Comparison of ENCODE assay signal across 13 cellular contexts in the genomic region with DNA sequence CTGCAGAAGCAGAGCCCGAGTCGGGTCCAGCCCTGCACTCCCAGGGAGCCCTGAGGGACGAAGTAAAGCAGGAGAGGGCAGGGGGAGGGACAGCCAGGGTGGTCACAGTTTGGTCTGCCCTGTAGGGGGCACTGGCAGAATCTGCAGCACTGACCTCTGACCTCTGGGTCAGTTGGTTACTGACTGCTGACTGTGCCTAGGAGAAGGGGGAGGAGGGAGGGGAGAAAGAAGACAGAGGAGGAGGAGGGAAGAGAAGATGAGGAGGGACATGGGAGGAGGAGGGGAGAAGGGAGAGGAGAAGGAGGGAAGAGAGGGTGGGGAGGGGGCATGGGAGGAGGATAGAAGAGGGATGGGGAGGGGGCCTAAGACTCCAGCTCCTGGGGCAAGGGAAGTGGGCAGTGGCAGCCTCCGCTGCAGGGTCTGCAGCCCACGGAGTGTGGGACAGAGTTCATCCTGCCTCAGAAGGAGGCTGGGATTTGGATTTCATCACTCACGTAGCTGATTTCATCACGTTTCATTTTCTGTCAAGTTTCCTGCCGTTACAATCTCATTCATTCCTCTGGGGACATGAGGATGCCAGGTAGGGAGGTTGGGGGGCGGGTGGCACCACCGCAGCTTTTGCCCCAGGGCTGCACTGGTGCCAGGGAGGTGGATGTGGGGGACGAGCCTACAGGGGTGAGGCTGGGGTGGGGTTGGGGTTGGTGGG. TPM values are rescaled to one million over a fixed set of nuclear protein-coding genes. Genes with fewer than 3 reads are reported as not detected.
DNase-seq lines count a peak whose midpoint lies in the region; ATAC-seq, FAIRE-seq and TF ChIP-seq lines count a peak whose summit lies in the region.
"Had no signal": no experiment of that assay in that cellular context is flagged by ENCODE, and none has a peak within 500 bp of the region (broad histone marks: within the 10 kb centered on the region; RNA-seq: fewer than 3 reads in every experiment).

No MANE protein-coding gene starts in this region.

- peak overlapping the region; percentile 12 for H3K4me3 Mint-ChIP-seq in activated CD4-positive, alpha-beta T cell treated with anti-CD3 and anti-CD28 coated beads for 36 hours
- H3K4me3 Mint-ChIP-seq: activated T-helper 1 cell treated with anti-CD3 and anti-CD28 coated beads, Interleukin-12 subunit alpha, Interleukin-12 subunit beta, Interleukin-2, Interleukin-4 antibody, amounts not matched to agents 30 ng/mL and 10 ng/mL and 1 ng/mL, durations not matched to agents 14 hours and 24 hours and 36 hours had no signal

- TF ChIP-seq CTCF in bronchial epithelial cell (IDR thresholded peaks at IDR 0.05; ENCODE audit: insufficient read depth, low read length, severe bottlenecking) (peak; percentile 1), osteoblast (IDR thresholded peaks at IDR 0.05; ENCODE audit: extremely low read depth, low read depth, low read length) (peak; percentile 14), lower lobe of right lung (IDR thresholded peaks at IDR 0.05) (no peak), esophagus muscularis mucosa (IDR thresholded peaks at IDR 0.05) (no peak)

- no peaks in the 10 kb centered on the region for H3K9me3 ChIP-seq in osteoblast (ENCODE audit: low read depth, low read length)
- H3K9me3 ChIP-seq in lower lobe of right lung, result no peaks in the 10 kb centered on the region
- H3K9me3 ChIP-seq in esophagus muscularis mucosa, result no peaks in the 10 kb centered on the region

- POLR2A ChIA-PET in activated CD4-positive, alpha-beta T cell treated with anti-CD3 and anti-CD28 coated beads for 36 hours (lab: Charles Lee), result no interaction called here

- H3K27ac Mint-ChIP-seq in activated CD4-positive, alpha-beta T cell treated with anti-CD3 and anti-CD28 coated beads for 36 hours, result peak overlapping the region; percentile 55
- H3K27ac Mint-ChIP-seq: activated T-helper 1 cell treated with anti-CD3 and anti-CD28 coated beads, Interleukin-12 subunit alpha, Interleukin-12 subunit beta, Interleukin-2, Interleukin-4 antibody, amounts not matched to agents 30 ng/mL and 10 ng/mL and 1 ng/mL, durations not matched to agents 14 hours and 24 hours and 36 hours had no signal

- H3K4me1 Mint-ChIP-seq in activated CD4-positive, alpha-beta T cell treated with anti-CD3 and anti-CD28 coated beads for 36 hours, result peaks cover 3% of the 10 kb centered on the region

- peaks cover 5% of the 10 kb centered on the region for H3K27me3 ChIP-seq in bronchial epithelial cell (ENCODE audit: control insufficient read depth, insufficient read depth, low read length)
- no peaks in the 10 kb centered on the region for H3K27me3 ChIP-seq in osteoblast (ENCODE audit: insufficient read depth, low read length)
- no peaks in the 10 kb centered on the region for H3K27me3 ChIP-seq in lower lobe of right lung (ENCODE audit: low read depth)
- H3K27me3 ChIP-seq in esophagus muscularis mucosa, result no peaks in the 10 kb centered on the region

- WGBS in esophagus muscularis mucosa, result 71% methylated on average over 11 of the region's 11 CpGs

- H3K79me2 ChIP-seq in osteoblast (ENCODE audit: insufficient read depth, low read length), result no peaks in the 10 kb centered on the region

- no peaks in the 10 kb centered on the region for H3K36me3 ChIP-seq in bronchial epithelial cell (ENCODE audit: control insufficient read depth, insufficient read depth, low read length)
- H3K36me3 ChIP-seq in osteoblast (ENCODE audit: insufficient read depth, low read length), result no peaks in the 10 kb centered on the region
- no peaks in the 10 kb centered on the region for H3K36me3 ChIP-seq in lower lobe of right lung
- no peaks in the 10 kb centered on the region for H3K36me3 ChIP-seq in esophagus muscularis mucosa

- DNase-seq in activated CD4-positive, alpha-beta T cell treated with anti-CD3 and anti-CD28 coated beads for 36 hours, result peak; percentile 28
- no peak for DNase-seq in activated CD4-positive, alpha-beta T cell treated with anti-CD3 and anti-CD28 coated beads, Interleukin-2, amount 50 U/mL, for 48 hours
- DNase-seq in NCI-H226 (peak; percentile 18), bronchial epithelial cell (ENCODE audit: low read depth) (no peak), osteoblast (ENCODE audit: insufficient read length, low spot score, missing footprints) (peak; percentile 91), lower lobe of right lung (no peak), cardiac septum (ENCODE audit: low spot score) (no peak), esophagus muscularis mucosa (ENCODE audit: extremely low spot score) (no peak)
- DNase-seq: NCI-H1048 had no signal

- peak overlapping the region; percentile 43 for H3K4me2 ChIP-seq in osteoblast (ENCODE audit: insufficient read depth, low read length)

- no peak overlapping the region for H3K4me3 ChIP-seq in bronchial epithelial cell (ENCODE audit: low read depth, low read length)
- H3K4me3 ChIP-seq in osteoblast (ENCODE audit: insufficient read depth, low read length), result peak overlapping the region; percentile 46
- H3K4me3 ChIP-seq in lower lobe of right lung, result no peak overlapping the region
- no peak overlapping the region for H3K4me3 ChIP-seq in esophagus muscularis mucosa

- TF ChIP-seq POLR2A in esophagus muscularis mucosa (IDR thresholded peaks at IDR 0.05; ENCODE audit: low read depth), result no peak

- peak; percentile 60 for ATAC-seq in activated CD4-positive, alpha-beta T cell treated with anti-CD3 and anti-CD28 coated beads for 36 hours
- ATAC-seq in lower lobe of right lung, result no peak

- CTCF ChIA-PET in activated CD4-positive, alpha-beta T cell treated with anti-CD3 and anti-CD28 coated beads for 36 hours (lab: Charles Lee), result no interaction called here

- no peaks in the 10 kb centered on the region for H4K20me1 ChIP-seq in osteoblast (ENCODE audit: insufficient read depth, low read length)

- TF ChIP-seq EP300 in esophagus muscularis mucosa (IDR thresholded peaks at IDR 0.05), result no peak

- H3K36me3 Mint-ChIP-seq in activated CD4-positive, alpha-beta T cell treated with anti-CD3 and anti-CD28 coated beads for 36 hours (ENCODE audit: low read depth), result no peaks in the 10 kb centered on the region

- H3K27ac ChIP-seq in osteoblast (ENCODE audit: low read depth, low read length) (no peak overlapping the region), lower lobe of right lung (no peak overlapping the region), esophagus muscularis mucosa (replicated peaks in 1 of 4) (no peak overlapping the region)

- H2AFZ ChIP-seq in osteoblast (ENCODE audit: low read length), result peak overlapping the region; percentile 47

- H3K4me1 ChIP-seq in osteoblast (ENCODE audit: insufficient read depth, low read length), result peaks cover 28% of the 10 kb centered on the region
- H3K4me1 ChIP-seq in lower lobe of right lung, result peaks cover 27% of the 10 kb centered on the region
- H3K4me1 ChIP-seq in esophagus muscularis mucosa, result peaks cover 24 to 65% (median 48%) of the 10 kb centered on the region in 4 donors

- FAIRE-seq in bronchial epithelial cell (lab: Jason Lieb, UNC), result no peak
- FAIRE-seq: GM12891, keratinocyte had no signal

- H3K9me3 Mint-ChIP-seq in activated CD4-positive, alpha-beta T cell treated with anti-CD3 and anti-CD28 coated beads for 36 hours (ENCODE audit: low read depth), result no peaks in the 10 kb centered on the region
- H3K9me3 Mint-ChIP-seq: activated T-helper 1 cell treated with anti-CD3 and anti-CD28 coated beads, Interleukin-12 subunit alpha, Interleukin-12 subunit beta, Interleukin-2, Interleukin-4 antibody, amounts not matched to agents 30 ng/mL and 10 ng/mL and 1 ng/mL, durations not matched to agents 14 hours and 24 hours and 36 hours had no signal

- intact Hi-C loops in activated CD4-positive, alpha-beta T cell treated with anti-CD3 and anti-CD28 coated beads for 36 hours (cut with DNase I, micrococcal nuclease), result no loop called here
- intact Hi-C loops in lower lobe of right lung (cut with DNase I), result no loop called here
- intact Hi-C loops in cardiac septum (cut with DNase I), result no loop called here
- intact Hi-C loops in esophagus muscularis mucosa (cut with DNase I), result no loop called here

- H3K27me3 Mint-ChIP-seq in activated CD4-positive, alpha-beta T cell treated with anti-CD3 and anti-CD28 coated beads for 36 hours, result no peaks in the 10 kb centered on the region

RNA-seq across cellular contexts. Expression of gene FLRT1, which starts 55.2 kb away (rescaled TPM):
- total RNA-seq in activated CD4-positive, alpha-beta T cell treated with anti-CD3 and anti-CD28 coated beads for 36 hours, result under 1 TPM; 0.21 to 0.25 TPM
- total RNA-seq in bronchial epithelial cell (0.26 and 1.5 TPM in 2 replicates), osteoblast (under 0.01 and 0.29 TPM in 2 replicates), lower lobe of right lung (not detected), cardiac septum (1.2 TPM), esophagus muscularis mucosa (1 to 10 TPM; 2.1 to 5.0 (median 3.1) TPM)
- total RNA-seq: activated T-helper 1 cell treated with anti-CD3 and anti-CD28 coated beads, Interleukin-12 subunit alpha, Interleukin-12 subunit beta, Interleukin-2, Interleukin-4 antibody, amounts not matched to agents 30 ng/mL and 10 ng/mL and 1 ng/mL, durations not matched to agents 14 hours and 24 hours and 36 hours; omental fat pad had no signal

Comparison
In these comparisons a context has a peak if more than half of its experiments do, and no peak if none do; other contexts are left out.
1. DNase-seq: peak in activated CD4-positive, alpha-beta T cell treated with anti-CD3 and anti-CD28 coated beads for 36 hours (single experiment), NCI-H226 (single experiment) and osteoblast (single experiment); none in activated CD4-positive, alpha-beta T cell treated with anti-CD3 and anti-CD28 coated beads, Interleukin-2, amount 50 U/mL, for 48 hours (0 of 2), bronchial epithelial cell (single experiment), lower lobe of right lung (single experiment), cardiac septum (single experiment) and esophagus muscularis mucosa (single experiment).
2. CTCF ChIP-seq: peak in bronchial epithelial cell (single experiment) and osteoblast (single experiment); none in lower lobe of right lung (single experiment) and esophagus muscularis mucosa (0 of 3).